ENCODE assay signal across 8 cellular contexts in genomic region chr16:30922420-30922959, GRCh38. TPM values are rescaled to one million over a fixed set of nuclear protein-coding genes. Genes with fewer than 3 reads are reported as not detected.
DNase-seq lines count a peak whose midpoint lies in the region; ATAC-seq and TF ChIP-seq lines count a peak whose summit lies in the region.

No MANE protein-coding gene starts in this region.

- H3K27me3 Mint-ChIP-seq in activated CD4-positive, alpha-beta T cell treated with anti-CD3 and anti-CD28 coated beads, Interleukin-2, amount 10 ng/mL, durations not matched to agents 7 days and 5 days: no peaks in the 10 kb centered on the region

- H3K27ac Mint-ChIP-seq in activated CD4-positive, alpha-beta T cell treated with anti-CD3 and anti-CD28 coated beads, Interleukin-2, amount 10 ng/mL, durations not matched to agents 7 days and 5 days: peak overlapping the region; percentile 99

- CTCF ChIA-PET in activated CD4-positive, alpha-beta T cell treated with anti-CD3 and anti-CD28 coated beads, Interleukin-2, amount 10 ng/mL, durations not matched to agents 7 days and 5 days (lab: Charles Lee): interaction anchor here (1.0 kb wide), 1 partner anchor 77 kb away, joined by 6 read pairs; no protein-coding TSS in a partner anchor

- H3K27ac ChIP-seq in coronary artery: peak overlapping the region; percentile 93 to 95

- peak overlapping the region; percentile 88 for H3K4me3 Mint-ChIP-seq in activated CD4-positive, alpha-beta T cell treated with anti-CD3 and anti-CD28 coated beads, Interleukin-2, amount 10 ng/mL, durations not matched to agents 7 days and 5 days

- TF ChIP-seq CTCF in coronary artery (IDR thresholded peaks at IDR 0.05): no peak

- H3K9me3 Mint-ChIP-seq in activated CD4-positive, alpha-beta T cell treated with anti-CD3 and anti-CD28 coated beads, Interleukin-2, amount 10 ng/mL, durations not matched to agents 7 days and 5 days: no peaks in the 10 kb centered on the region

- POLR2A ChIA-PET in activated CD4-positive, alpha-beta T cell treated with anti-CD3 and anti-CD28 coated beads, Interleukin-2, amount 10 ng/mL, durations not matched to agents 7 days and 5 days (lab: Charles Lee): no interaction called here

- H3K4me1 Mint-ChIP-seq in activated CD4-positive, alpha-beta T cell treated with anti-CD3 and anti-CD28 coated beads, Interleukin-2, amount 10 ng/mL, durations not matched to agents 7 days and 5 days: peaks cover 29% of the 10 kb centered on the region

- no peaks in the 10 kb centered on the region for H3K36me3 Mint-ChIP-seq in activated CD4-positive, alpha-beta T cell treated with anti-CD3 and anti-CD28 coated beads, Interleukin-2, amount 10 ng/mL, durations not matched to agents 7 days and 5 days (ENCODE audit: low read depth)

- intact Hi-C loops in left colon (cut with DNase I, micrococcal nuclease): loop anchor here in 1 of 2 donors (5.0 kb wide), 1 partner anchor 80 kb away; no protein-coding TSS in a partner anchor

- DNase-seq in Ammon's horn (ENCODE audit: low spot score): peak; percentile 100
- peak; percentile 99 for DNase-seq in NCI-H526 (lab: John Stamatoyannopoulos, UW)
- peak; percentile 100 for DNase-seq in activated CD4-positive, alpha-beta T cell treated with anti-CD3 and anti-CD28 coated beads, Interleukin-2, amount 10 ng/mL, durations not matched to agents 7 days and 5 days
- peak; percentile 100 for DNase-seq in coronary artery (ENCODE audit: low spot score)
- peak; percentile 99 to 100 for DNase-seq in left colon
- DNase-seq in stimulated activated CD4-positive, alpha-beta T cell treated with anti-CD3 and anti-CD28 coated beads, Interleukin-1b, Interleukin-23, amount 100 ng/mL, for 4 hours (ENCODE audit: low read depth in 2 of 2): peak; percentile 97 to 98

- H3K4me3 ChIP-seq in coronary artery: peak overlapping the region; percentile 82

- ATAC-seq in GM19328 (IDR thresholded peaks at IDR 0.05; ENCODE audit: unreplicated experiment) (peak; percentile 73), HG03469 (IDR thresholded peaks at IDR 0.05; ENCODE audit: unreplicated experiment) (peak; percentile 56), left colon (peak; percentile 72)

RNA-seq across cellular contexts. Expression of gene FBXL19, which starts 0.9 kb away (rescaled TPM):
- 10 to 100 TPM; 21.7 to 22.4 TPM for total RNA-seq in activated CD4-positive, alpha-beta T cell treated with anti-CD3 and anti-CD28 coated beads, Interleukin-2, amount 10 ng/mL, durations not matched to agents 7 days and 5 days
- 10 to 100 TPM; 20.5 to 24.4 TPM for total RNA-seq in left colon

RNA-seq across cellular contexts. Expression of gene CTF1, which starts 26.1 kb away (rescaled TPM):
- under 1 TPM; 0.22 to 0.31 TPM for total RNA-seq in activated CD4-positive, alpha-beta T cell treated with anti-CD3 and anti-CD28 coated beads, Interleukin-2, amount 10 ng/mL, durations not matched to agents 7 days and 5 days
- total RNA-seq in left colon: 1 to 10 TPM in 1 of 2 donors, under 1 TPM in 1; 0.24 to 1.7 TPM

RNA-seq across cellular contexts. Expression of gene ORAI3, which starts 26.4 kb away (rescaled TPM):
- 10 to 100 TPM; 18.4 to 19.0 TPM for total RNA-seq in activated CD4-positive, alpha-beta T cell treated with anti-CD3 and anti-CD28 coated beads, Interleukin-2, amount 10 ng/mL, durations not matched to agents 7 days and 5 days
- total RNA-seq in left colon: 10 to 100 TPM; 12.9 to 21.0 TPM

RNA-seq across cellular contexts. Expression of gene BCL7C, which starts 28.6 kb away (rescaled TPM):
- total RNA-seq in activated CD4-positive, alpha-beta T cell treated with anti-CD3 and anti-CD28 coated beads, Interleukin-2, amount 10 ng/mL, durations not matched to agents 7 days and 5 days: 10 to 100 TPM; 21.8 to 22.1 TPM
- total RNA-seq in left colon: 10 to 100 TPM; 22.3 to 23.5 TPM

RNA-seq across cellular contexts. Expression of gene SETD1A, which starts 35.1 kb away (rescaled TPM):
- total RNA-seq in activated CD4-positive, alpha-beta T cell treated with anti-CD3 and anti-CD28 coated beads, Interleukin-2, amount 10 ng/mL, durations not matched to agents 7 days and 5 days: 10 to 100 TPM; 26.5 to 26.6 TPM
- total RNA-seq in left colon: 10 to 100 TPM; 12.2 to 15.0 TPM

Comparison
In these comparisons a context has a peak if more than half of its experiments do, and no peak if none do; other contexts are left out.
1. Peak in every context shown above with its lines: DNase-seq, ATAC-seq, H3K4me3 ChIP-seq and H3K27ac ChIP-seq.